Comparison of ENCODE assay signal across 14 cellular contexts in the genomic region with DNA sequence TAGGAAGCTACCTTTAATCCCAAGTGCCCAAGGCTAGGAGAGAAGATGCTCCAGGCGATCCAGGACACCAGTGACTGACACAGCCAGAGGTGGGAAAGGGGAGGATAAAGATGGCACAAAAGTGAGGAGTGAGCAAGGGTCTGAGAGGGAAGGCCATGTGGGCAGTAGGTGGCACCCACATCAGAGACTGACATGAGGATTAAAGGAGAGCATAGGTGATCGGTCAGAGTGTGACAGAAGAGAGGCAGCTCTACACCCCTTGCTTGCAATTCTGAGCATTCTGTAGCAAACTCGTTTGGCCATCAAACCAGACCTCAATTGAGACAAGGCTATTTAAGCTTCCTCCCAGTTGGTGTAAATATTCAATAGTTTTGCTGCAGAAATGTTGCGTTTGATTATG. TPM values are rescaled to one million over a fixed set of nuclear protein-coding genes. Genes with fewer than 3 reads are reported as not detected.
A peak's percentile ranks its signal among the peaks of the same experiment; 100 is the strongest.
DNase-seq lines count a peak whose midpoint lies in the region; ATAC-seq, FAIRE-seq and TF ChIP-seq lines count a peak whose summit lies in the region.
"Had no signal": no experiment of that assay in that cellular context is flagged by ENCODE, and none has a peak within 500 bp of the region (broad histone marks: within the 10 kb centered on the region; RNA-seq: fewer than 3 reads in every experiment).

No MANE protein-coding gene starts in this region.

- no peaks in the 10 kb centered on the region for H3K27me3 Mint-ChIP-seq in T-helper 17 cell

- peak overlapping the region; percentile 75 for H3K27ac ChIP-seq in BLaER1
- H3K27ac ChIP-seq: C4-2B had no signal

- H3K36me3 ChIP-seq in BLaER1: no peaks in the 10 kb centered on the region

- H3K4me2 ChIP-seq in BLaER1: peak overlapping the region; percentile 72

- no peak for TF ChIP-seq CTCF in GM12864 (IDR thresholded peaks at IDR 0.05; ENCODE audit: low read depth, low read length, missing control alignments)

- H3K9me3 ChIP-seq in BLaER1 (no peaks in the 10 kb centered on the region), T-helper 17 cell (ENCODE audit: control insufficient read depth, low read length, poor library complexity, severe bottlenecking) (no peaks in the 10 kb centered on the region)

- H3K4me3 ChIP-seq in BLaER1: no peak overlapping the region
- peak overlapping the region; percentile 18 for H3K4me3 ChIP-seq in GM12864 (ENCODE audit: low read depth, low read length)
- H3K4me3 ChIP-seq: K562 had no signal

- no peak for ATAC-seq in T-helper 17 cell
- ATAC-seq: K562 had no signal

- H3K4me3 Mint-ChIP-seq in T-helper 17 cell: peak overlapping the region; percentile 71

- H3K9ac ChIP-seq in BLaER1: peak overlapping the region; percentile 15; the same call in 1 of the 2 replicates

- H3K27ac Mint-ChIP-seq in T-helper 17 cell: peak overlapping the region; percentile 96

- TF ChIP-seq POLR2A in H54 (IDR thresholded peaks at IDR 0.05; ENCODE audit: low read depth, low read length): no peak

- no peak for FAIRE-seq in H54 (lab: Jason Lieb, UNC)
- FAIRE-seq: K562 had no signal

- no peaks in the 10 kb centered on the region for H3K27me3 ChIP-seq in BLaER1

- DNase-seq in GM12864 (ENCODE audit: low read depth): no peak
- no peak for DNase-seq in T-helper 17 cell
- DNase-seq in islet precursor cell: peak; percentile 45
- no peak for DNase-seq in NCI-H345 (lab: John Stamatoyannopoulos, UW)
- no peak for DNase-seq in H54 (ENCODE audit: insufficient read length, low spot score)
- DNase-seq in glomerular visceral epithelial cell (ENCODE audit: extremely low spot score): no peak
- DNase-seq in activated gamma-delta T cell treated with Interleukin-2 at 50 U/mL for 16 hours: no peak
- DNase-seq: kidney glomerular epithelial cell, NCI-H187 treated with DMSO at 0.1 percent for 48 hours, retina, Right ventricle myocardium superior had no signal

- peaks cover 5% of the 10 kb centered on the region for H3K36me3 Mint-ChIP-seq in T-helper 17 cell (ENCODE audit: low read depth)

- peaks cover 46% of the 10 kb centered on the region for H3K4me1 Mint-ChIP-seq in T-helper 17 cell

- H4K20me1 ChIP-seq in BLaER1: no peaks in the 10 kb centered on the region

- peaks cover 82% of the 10 kb centered on the region for H3K4me1 ChIP-seq in BLaER1

RNA-seq across cellular contexts. Expression of a gene that starts 0.7 kb away (rescaled TPM):
- total RNA-seq in T-helper 17 cell: 10 to 100 TPM; 66.7 to 76.1 TPM

RNA-seq across cellular contexts. Expression of a gene that starts 7.8 kb away (rescaled TPM):
- total RNA-seq in T-helper 17 cell: 10 to 100 TPM; 19.6 to 23.1 TPM

RNA-seq across cellular contexts. Expression of a gene that starts 26.4 kb away (rescaled TPM):
- total RNA-seq in T-helper 17 cell: 10 to 100 TPM; 33.1 to 38.5 TPM

RNA-seq across cellular contexts. Expression of a gene that starts 49.0 kb away (rescaled TPM):
- total RNA-seq in T-helper 17 cell: 10 to 100 TPM; 36.6 to 42.2 TPM

RNA-seq across cellular contexts. Expression of a gene that starts 49.9 kb away (rescaled TPM):
- total RNA-seq in T-helper 17 cell: 10 to 100 TPM; 16.9 to 24.3 TPM
